ENCODE assay signal across 24 cellular contexts in the genomic region with DNA sequence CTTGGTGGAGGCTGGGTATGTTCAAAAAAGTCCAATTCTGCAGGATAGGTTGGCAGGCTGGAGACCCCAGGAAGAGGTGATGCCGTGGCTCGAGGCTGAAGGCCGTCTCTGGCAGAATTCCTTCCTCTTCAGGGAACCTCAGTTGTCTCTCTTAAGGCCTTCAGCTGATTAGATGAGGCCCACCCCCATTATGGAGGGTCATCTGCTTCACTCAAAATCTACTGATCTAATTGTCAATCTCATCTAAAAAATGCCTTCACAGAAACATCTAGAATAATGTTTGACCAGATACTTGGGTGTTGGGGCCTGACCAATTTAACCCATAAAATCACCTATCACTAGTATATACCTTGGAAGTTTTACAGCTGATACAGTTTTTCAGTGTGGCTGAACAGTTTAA. TPM values are rescaled to one million over a fixed set of nuclear protein-coding genes. Genes with fewer than 3 reads are reported as not detected.
DNase-seq lines count a peak whose midpoint lies in the region; ATAC-seq and TF ChIP-seq lines count a peak whose summit lies in the region.
"Had no signal": no experiment of that assay in that cellular context is flagged by ENCODE, and none has a peak within 500 bp of the region (broad histone marks: within the 10 kb centered on the region; RNA-seq: fewer than 3 reads in every experiment).

No MANE protein-coding gene starts in this region.

- H3K9me3 ChIP-seq in HEK293 (ENCODE audit: control insufficient read depth, insufficient read depth, low read depth, low read length), result no peaks in the 10 kb centered on the region

- peaks cover 3% of the 10 kb centered on the region for H3K9me3 Mint-ChIP-seq in nephron
- H3K9me3 Mint-ChIP-seq in natural killer cell, result no peaks in the 10 kb centered on the region
- H3K9me3 Mint-ChIP-seq: CD8-positive, alpha-beta memory T cell had no signal

- no peak overlapping the region for H3K4me3 Mint-ChIP-seq in nephron
- no peak overlapping the region for H3K4me3 Mint-ChIP-seq in natural killer cell
- H3K4me3 Mint-ChIP-seq: B cell; CD14-positive monocyte; CD4-positive, alpha-beta memory T cell; CD4-positive, CD25-positive, alpha-beta regulatory T cell; CD8-positive, alpha-beta memory T cell had no signal

- no peaks in the 10 kb centered on the region for H3K36me3 ChIP-seq in HEK293 (ENCODE audit: control insufficient read depth in 2 of 2, insufficient read depth in 1 of 2, low read length in 2 of 2)
- H3K36me3 ChIP-seq: BLaER1 had no signal

- intact Hi-C loops in natural killer cell (cut with micrococcal nuclease), result no loop called here

- TF ChIP-seq CTCF in HEK293 (tag by site-specific recombination; IDR thresholded peaks at IDR 0.05), result no peak
- TF ChIP-seq CTCF in nephron (IDR thresholded peaks at IDR 0.05; ENCODE audit: unreplicated experiment in 3 of 3), result no peak
- no peak for TF ChIP-seq CTCF in natural killer cell (IDR thresholded peaks at IDR 0.05)

- peaks cover 17% of the 10 kb centered on the region for H3K4me1 Mint-ChIP-seq in nephron
- H3K4me1 Mint-ChIP-seq in natural killer cell, result no peaks in the 10 kb centered on the region
- H3K4me1 Mint-ChIP-seq: CD14-positive monocyte; CD4-positive, alpha-beta memory T cell; CD4-positive, CD25-positive, alpha-beta regulatory T cell; CD8-positive, alpha-beta memory T cell had no signal

- CTCF ChIA-PET in HEK293 (lab: Yijun Ruan, JAX), result interaction anchor here (0.7 kb wide), 1 partner anchor 285 kb away, joined by 3 read pairs; no protein-coding TSS in a partner anchor

- H3K27me3 Mint-ChIP-seq in nephron (ENCODE audit: low read depth) (peaks cover 16% of the 10 kb centered on the region), natural killer cell (ENCODE audit: low read depth in 2 of 2) (peaks cover 8 to 21% of the 10 kb centered on the region in 2 donors)

- no peak overlapping the region for H3K4me3 ChIP-seq in HEK293 (ENCODE audit: low read depth, low read length)
- H3K4me3 ChIP-seq: A549, BLaER1 had no signal

- POLR2A ChIA-PET in HEK293 (lab: Yijun Ruan, JAX), result interaction anchor here (0.9 kb wide), 1 partner anchor 10 kb away, joined by 3 read pairs; no protein-coding TSS in a partner anchor

- DNase-seq in iPS-NIHi11 (ENCODE audit: low spot score), result peak; percentile 1
- no peak for DNase-seq in natural killer cell
- no peak for DNase-seq in EL
- DNase-seq: AML-193; C1 segment of cervical spinal cord; CD4-positive, alpha-beta memory T cell; CD4-positive, CD25-positive, alpha-beta regulatory T cell; CD8-positive, alpha-beta memory T cell; COR-L47; DMS 273 treated with DMSO at 0.1 percent for 48 hours; DMS153; DMS53; DMS79; DND-41; GF-D8 had no signal

- ATAC-seq in natural killer cell, result no peak
- ATAC-seq: A549 had no signal

- no peak overlapping the region for H3K27ac ChIP-seq in HEK293 (ENCODE audit: extremely low read depth, low read depth, low read length)
- H3K27ac ChIP-seq: 22Rv1, A549, BLaER1 had no signal

- H3K36me3 Mint-ChIP-seq in nephron (ENCODE audit: low read depth) (no peaks in the 10 kb centered on the region), natural killer cell (no peaks in the 10 kb centered on the region)
- H3K36me3 Mint-ChIP-seq: CD14-positive monocyte; CD4-positive, alpha-beta memory T cell; CD4-positive, CD25-positive, alpha-beta regulatory T cell had no signal

- peak overlapping the region in 2 of 3 experiments; percentile 1 to 14 for H3K27ac Mint-ChIP-seq in nephron
- H3K27ac Mint-ChIP-seq in natural killer cell, result no peak overlapping the region
- H3K27ac Mint-ChIP-seq: B cell; CD14-positive monocyte; CD8-positive, alpha-beta memory T cell had no signal

- no peaks in the 10 kb centered on the region for H3K4me1 ChIP-seq in HEK293 (ENCODE audit: control insufficient read depth, insufficient read depth, low read length)

TF ChIP-seq in HEK293, 187 proteins besides CTCF, POLR2A, EP300 and RAD21:
- peak; percentile 92 for TF ChIP-seq ZNF10 (tag by site-specific recombination; IDR thresholded peaks at IDR 0.05)
- TF ChIP-seq, protein P1, sequence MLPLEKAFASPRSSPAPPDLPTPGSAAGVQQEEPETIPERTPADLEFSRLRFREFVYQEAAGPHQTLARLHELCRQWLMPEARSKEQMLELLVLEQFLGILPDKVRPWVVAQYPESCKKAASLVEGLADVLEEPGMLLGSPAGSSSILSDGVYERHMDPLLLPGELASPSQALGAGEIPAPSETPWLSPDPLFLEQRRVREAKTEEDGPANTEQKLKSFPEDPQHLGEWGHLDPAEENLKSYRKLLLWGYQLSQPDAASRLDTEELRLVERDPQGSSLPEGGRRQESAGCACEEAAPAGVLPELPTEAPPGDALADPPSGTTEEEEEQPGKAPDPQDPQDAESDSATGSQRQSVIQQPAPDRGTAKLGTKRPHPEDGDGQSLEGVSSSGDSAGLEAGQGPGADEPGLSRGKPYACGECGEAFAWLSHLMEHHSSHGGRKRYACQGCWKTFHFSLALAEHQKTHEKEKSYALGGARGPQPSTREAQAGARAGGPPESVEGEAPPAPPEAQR (tag by site-specific recombination; IDR thresholded peaks at IDR 0.05), result no peak
- no peak for TF ChIP-seq ZNF76 (tag by site-specific recombination; IDR thresholded peaks at IDR 0.05; ENCODE audit: borderline replicate concordance, low read depth)
- TF ChIP-seq, protein P2, sequence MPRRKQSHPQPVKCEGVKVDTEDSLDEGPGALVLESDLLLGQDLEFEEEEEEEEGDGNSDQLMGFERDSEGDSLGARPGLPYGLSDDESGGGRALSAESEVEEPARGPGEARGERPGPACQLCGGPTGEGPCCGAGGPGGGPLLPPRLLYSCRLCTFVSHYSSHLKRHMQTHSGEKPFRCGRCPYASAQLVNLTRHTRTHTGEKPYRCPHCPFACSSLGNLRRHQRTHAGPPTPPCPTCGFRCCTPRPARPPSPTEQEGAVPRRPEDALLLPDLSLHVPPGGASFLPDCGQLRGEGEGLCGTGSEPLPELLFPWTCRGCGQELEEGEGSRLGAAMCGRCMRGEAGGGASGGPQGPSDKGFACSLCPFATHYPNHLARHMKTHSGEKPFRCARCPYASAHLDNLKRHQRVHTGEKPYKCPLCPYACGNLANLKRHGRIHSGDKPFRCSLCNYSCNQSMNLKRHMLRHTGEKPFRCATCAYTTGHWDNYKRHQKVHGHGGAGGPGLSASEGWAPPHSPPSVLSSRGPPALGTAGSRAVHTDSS (tag by site-specific recombination; IDR thresholded peaks at IDR 0.05), result no peak
- no peak for TF ChIP-seq ZNF426 (tag by site-specific recombination; IDR thresholded peaks at IDR 0.05)
- TF ChIP-seq IKZF3 (tag by site-specific recombination; IDR thresholded peaks at IDR 0.05), result no peak
- no peak for TF ChIP-seq REPIN1 (tag by site-specific recombination; IDR thresholded peaks at IDR 0.05; ENCODE audit: low read depth)
- TF ChIP-seq, protein P3, sequence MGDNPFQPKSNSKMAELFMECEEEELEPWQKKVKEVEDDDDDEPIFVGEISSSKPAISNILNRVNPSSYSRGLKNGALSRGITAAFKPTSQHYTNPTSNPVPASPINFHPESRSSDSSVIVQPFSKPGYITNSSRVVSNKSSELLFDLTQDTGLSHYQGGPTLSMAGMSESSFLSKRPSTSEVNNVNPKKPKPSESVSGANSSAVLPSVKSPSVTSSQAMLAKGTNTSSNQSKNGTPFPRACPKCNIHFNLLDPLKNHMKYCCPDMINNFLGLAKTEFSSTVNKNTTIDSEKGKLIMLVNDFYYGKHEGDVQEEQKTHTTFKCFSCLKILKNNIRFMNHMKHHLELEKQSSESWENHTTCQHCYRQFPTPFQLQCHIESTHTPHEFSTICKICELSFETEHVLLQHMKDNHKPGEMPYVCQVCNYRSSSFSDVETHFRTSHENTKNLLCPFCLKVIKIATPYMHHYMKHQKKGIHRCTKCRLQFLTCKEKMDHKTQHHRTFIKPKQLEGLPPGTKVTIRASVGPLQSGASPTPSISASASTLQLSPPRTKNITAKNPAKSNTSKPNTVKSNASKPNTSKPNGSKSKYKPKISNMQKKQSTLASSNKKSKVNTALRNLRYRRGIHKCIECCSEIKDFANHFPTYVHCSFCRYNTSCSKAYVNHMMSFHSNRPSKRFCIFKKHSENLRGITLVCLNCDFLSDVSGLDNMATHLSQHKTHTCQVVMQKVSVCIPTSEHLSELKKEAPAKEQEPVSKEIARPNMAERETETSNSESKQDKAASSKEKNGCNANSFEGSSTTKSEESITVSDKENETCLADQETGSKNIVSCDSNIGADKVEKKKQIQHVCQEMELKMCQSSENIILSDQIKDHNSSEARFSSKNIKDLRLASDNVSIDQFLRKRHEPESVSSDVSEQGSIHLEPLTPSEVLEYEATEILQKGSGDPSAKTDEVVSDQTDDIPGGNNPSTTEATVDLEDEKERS (tag by site-specific recombination; IDR thresholded peaks at IDR 0.05), result no peak

RNA-seq across cellular contexts. Expression of a gene that starts 27.4 kb away (rescaled TPM):
- 100 to 1,000 TPM; 172 to 218 (median 212) TPM for total RNA-seq in natural killer cell

RNA-seq across cellular contexts. Expression of a gene that starts 33.0 kb away (rescaled TPM):
- not detected for total RNA-seq in natural killer cell
- total RNA-seq: A172; B cell; CD4-positive, alpha-beta memory T cell; CD4-positive, CD25-positive, alpha-beta regulatory T cell; CD8-positive, alpha-beta memory T cell; Daoy had no signal

RNA-seq across cellular contexts. Expression of a gene that starts 48.3 kb away (rescaled TPM):
- total RNA-seq in natural killer cell, result 10 to 100 TPM; 57.9 to 67.7 (median 65.5) TPM

RNA-seq across cellular contexts. Expression of a gene that starts 50.5 kb away (rescaled TPM):
- total RNA-seq in natural killer cell, result 100 to 1,000 TPM; 346 to 393 (median 360) TPM

RNA-seq across cellular contexts. Expression of a gene that starts 51.1 kb away (rescaled TPM):
- total RNA-seq in natural killer cell, result 100 to 1,000 TPM in 2 of 3 donors, 10 to 100 TPM in 1; 99.9 to 135 (median 123) TPM

Comparison
In these comparisons a context has a peak if more than half of its experiments do, and no peak if none do; other contexts are left out.
1. H3K27ac Mint-ChIP-seq: peak in nephron (2 of 3); none in natural killer cell (0 of 2).